Comparison of ENCODE assay signal across 1 cellular context in the genomic region with DNA sequence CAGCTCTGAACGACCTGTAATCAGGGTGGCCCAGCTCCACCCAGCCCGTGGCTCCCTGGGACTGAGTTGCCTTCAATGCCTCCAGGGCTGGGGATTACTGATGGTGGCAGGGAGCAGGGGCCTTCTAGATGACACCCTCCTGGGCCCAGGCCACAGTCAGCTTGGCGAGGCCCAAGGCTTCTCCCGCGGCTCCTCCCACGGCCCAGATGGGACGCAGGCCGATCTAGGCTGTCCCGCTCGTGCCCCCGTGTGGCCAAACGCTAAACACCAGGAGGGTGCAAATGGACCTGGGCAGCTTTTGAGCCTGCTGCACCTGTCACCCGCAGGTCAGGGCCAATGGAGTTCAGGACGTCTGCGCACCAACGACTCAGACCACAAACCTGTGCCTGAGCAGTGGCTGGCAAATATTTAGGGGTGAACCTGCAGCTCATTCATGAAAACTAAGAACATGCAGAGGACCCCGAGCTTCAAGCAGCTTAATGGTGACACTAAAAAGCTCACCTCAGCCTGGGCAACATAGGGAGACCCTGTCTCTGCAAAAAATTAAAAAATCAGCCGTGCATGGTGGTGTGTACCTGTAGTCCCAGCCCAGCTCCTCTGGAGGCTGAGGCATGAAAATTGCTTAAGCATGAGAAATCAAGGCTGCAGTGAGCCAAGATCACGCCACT.
A peak's percentile ranks its signal among the peaks of the same experiment; 100 is the strongest.
TF ChIP-seq lines count a peak whose summit lies in the region.

No MANE protein-coding gene starts in this region.

TF ChIP-seq in HepG2, 621 proteins besides CTCF, POLR2A, EP300 and RAD21 (continued from another document):
- TF ChIP-seq HNF1A (IDR thresholded peaks at IDR 0.05; ENCODE audit: low read depth) (no peak), HNF1A (CRISPR knock-in tag; IDR thresholded peaks at IDR 0.05; ENCODE audit: borderline replicate concordance) (0 out of 2 replicates have a peak, but pooled peaks have one; percentile 35), HOMEZ (CRISPR knock-in tag; IDR thresholded peaks at IDR 0.05; ENCODE audit: low read depth) (0 out of 2 replicates have a peak, but pooled peaks have one; percentile 30), ZNF451 (CRISPR knock-in tag; IDR thresholded peaks at IDR 0.05) (no peak), ZNF446 (CRISPR knock-in tag; IDR thresholded peaks at IDR 0.05) (no peak), DR1 (CRISPR knock-in tag; IDR thresholded peaks at IDR 0.05) (no peak), ZNF468 (CRISPR knock-in tag; IDR thresholded peaks at IDR 0.05) (no peak), SP5 (CRISPR knock-in tag; IDR thresholded peaks at IDR 0.05; ENCODE audit: borderline replicate concordance, low read depth) (peak; percentile 79), KDM5B (CRISPR knock-in tag; IDR thresholded peaks at IDR 0.05; ENCODE audit: borderline replicate concordance) (peak; percentile 59; the same call in 1 of the 2 replicates), THAP9 (CRISPR knock-in tag; IDR thresholded peaks at IDR 0.05; ENCODE audit: borderline replicate concordance) (no peak), FOSL2 (CRISPR knock-in tag; IDR thresholded peaks at IDR 0.05) (peak; percentile 65), ZNF276 (CRISPR knock-in tag; IDR thresholded peaks at IDR 0.05; ENCODE audit: low read depth) (0 out of 2 replicates have a peak, but pooled peaks have one; percentile 43), CENPX (CRISPR knock-in tag; IDR thresholded peaks at IDR 0.05) (no peak), CHD2 (IDR thresholded peaks at IDR 0.05; ENCODE audit: low read depth, low read length) (no peak), ATF7-NPFF (CRISPR knock-in tag; IDR thresholded peaks at IDR 0.05; ENCODE audit: low read depth) (peak; percentile 54; the same call in 1 of the 2 replicates), CHCHD3 (CRISPR knock-in tag; IDR thresholded peaks at IDR 0.05) (0 out of 2 replicates have a peak, but pooled peaks have one; percentile 32), HES4 (CRISPR knock-in tag; IDR thresholded peaks at IDR 0.05; ENCODE audit: borderline replicate concordance) (no peak), KDM5A (IDR thresholded peaks at IDR 0.05; ENCODE audit: borderline replicate concordance, low read length) (no peak), ARNT (IDR thresholded peaks at IDR 0.05) (no peak), ZNF563 (CRISPR knock-in tag; IDR thresholded peaks at IDR 0.05) (peak; percentile 47; the same call in 1 of the 2 replicates), ZSCAN30 (CRISPR knock-in tag; IDR thresholded peaks at IDR 0.05) (no peak), GATAD2A (CRISPR knock-in tag; IDR thresholded peaks at IDR 0.05) (peak; percentile 52), NCOR1 (IDR thresholded peaks at IDR 0.05; ENCODE audit: borderline replicate concordance, low read length) (no peak), TEAD3 (CRISPR knock-in tag; optimal IDR thresholded peaks at IDR 0.05; ENCODE audit: borderline replicate concordance) (peak; percentile 62), HMGXB4 (CRISPR knock-in tag; IDR thresholded peaks at IDR 0.05; ENCODE audit: borderline replicate concordance in 1 of 2, low read depth in 1 of 2) (peak; percentile 68 to 82; a peak in 2 of 4 replicates), DNMT3B (CRISPR knock-in tag; conservative IDR thresholded peaks at IDR 0.05) (no peak)
- TF ChIP-seq, protein P1, sequence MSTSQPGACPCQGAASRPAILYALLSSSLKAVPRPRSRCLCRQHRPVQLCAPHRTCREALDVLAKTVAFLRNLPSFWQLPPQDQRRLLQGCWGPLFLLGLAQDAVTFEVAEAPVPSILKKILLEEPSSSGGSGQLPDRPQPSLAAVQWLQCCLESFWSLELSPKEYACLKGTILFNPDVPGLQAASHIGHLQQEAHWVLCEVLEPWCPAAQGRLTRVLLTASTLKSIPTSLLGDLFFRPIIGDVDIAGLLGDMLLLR (CRISPR knock-in tag; IDR thresholded peaks at IDR 0.05): no peak
